Comparison of ENCODE assay signal across 1 cellular context in genomic region chr5:160893180-160893964, GRCh38.
TF ChIP-seq lines count a peak whose summit lies in the region.
"Not testable (repeated sequence)": the region's sequence is repeated elsewhere in the genome, so short reads cannot be mapped to it uniquely, and the experiment has no call there.

No MANE protein-coding gene starts in this region.

TF ChIP-seq in HepG2, 621 proteins besides CTCF, POLR2A, EP300 and RAD21 (continued from another document):
- TF ChIP-seq ARID5B (CRISPR knock-in tag; IDR thresholded peaks at IDR 0.05) (peak; percentile 70), ZNF281 (CRISPR knock-in tag; IDR thresholded peaks at IDR 0.05; ENCODE audit: borderline replicate concordance) (peak; percentile 98), SOX6 (CRISPR knock-in tag; IDR thresholded peaks at IDR 0.05) (peak; percentile 43; the same call in 1 of the 2 replicates), FOXA1 (CRISPR knock-in tag; IDR thresholded peaks at IDR 0.05) (peak; percentile 78), PAXIP1 (CRISPR knock-in tag; conservative IDR thresholded peaks at IDR 0.05) (peak; percentile 59; the same call in 1 of the 2 replicates), FOXP1 (CRISPR knock-in tag; IDR thresholded peaks at IDR 0.05) (0 out of 2 replicates have a peak, but pooled peaks have one; percentile 28), TEAD3 (CRISPR knock-in tag; optimal IDR thresholded peaks at IDR 0.05; ENCODE audit: borderline replicate concordance) (peak; percentile 25), ISL2 (CRISPR knock-in tag; IDR thresholded peaks at IDR 0.05) (0 out of 2 replicates have a peak, but pooled peaks have one; percentile 39), ZMYM4 (CRISPR knock-in tag; IDR thresholded peaks at IDR 0.05) (peak; percentile 68), AHDC1 (CRISPR knock-in tag; IDR thresholded peaks at IDR 0.05; ENCODE audit: borderline replicate concordance) (0 out of 2 replicates have a peak, but pooled peaks have one; percentile 23), BORCS8-MEF2B (CRISPR knock-in tag; IDR thresholded peaks at IDR 0.05) (0 out of 2 replicates have a peak, but pooled peaks have one; percentile 38), TARDBP (CRISPR knock-in tag; IDR thresholded peaks at IDR 0.05) (peak; percentile 55; the same call in 1 of the 2 replicates), FOSL2 (CRISPR knock-in tag; IDR thresholded peaks at IDR 0.05) (0 out of 2 replicates have a peak, but pooled peaks have one; percentile 10), ZNF12 (CRISPR knock-in tag; IDR thresholded peaks at IDR 0.05) (0 out of 2 replicates have a peak, but pooled peaks have one; percentile 32), HNF4G (IDR thresholded peaks at IDR 0.05; ENCODE audit: borderline replicate concordance, low read depth, low read length) (peak; percentile 67; the same call in 1 of the 2 replicates), NR2F6 (CRISPR knock-in tag; IDR thresholded peaks at IDR 0.05) (peak; percentile 15; the same call in 1 of the 2 replicates), SP5 (CRISPR knock-in tag; IDR thresholded peaks at IDR 0.05; ENCODE audit: borderline replicate concordance, low read depth) (peak; percentile 78), SALL1 (CRISPR knock-in tag; IDR thresholded peaks at IDR 0.05) (peak; percentile 34; the same call in 1 of the 2 replicates), NCOA2 (CRISPR knock-in tag; IDR thresholded peaks at IDR 0.05) (peak; percentile 49; the same call in 1 of the 2 replicates), PHF21A (CRISPR knock-in tag; IDR thresholded peaks at IDR 0.05) (peak; percentile 21; the same call in 1 of the 2 replicates), HOXA3 (CRISPR knock-in tag; IDR thresholded peaks at IDR 0.05) (peak; percentile 35; the same call in 1 of the 2 replicates), PATZ1 (CRISPR knock-in tag; IDR thresholded peaks at IDR 0.05) (0 out of 2 replicates have a peak, but pooled peaks have one; percentile 34), ZNF768 (CRISPR knock-in tag; IDR thresholded peaks at IDR 0.05) (peak; percentile 60; the same call in 1 of the 2 replicates), GATAD2A (CRISPR knock-in tag; IDR thresholded peaks at IDR 0.05) (peak; percentile 57; the same call in 1 of the 2 replicates), KDM6A (CRISPR knock-in tag; IDR thresholded peaks at IDR 0.05; ENCODE audit: low read depth) (peak; percentile 69), POGZ (CRISPR knock-in tag; IDR thresholded peaks at IDR 0.05) (0 out of 2 replicates have a peak, but pooled peaks have one; percentile 25)
- not testable (repeated sequence) for TF ChIP-seq SOX6 (IDR thresholded peaks at IDR 0.05); FOXA1 (IDR thresholded peaks at IDR 0.05); FOXP1 (IDR thresholded peaks at IDR 0.05); HNF4G (CRISPR knock-in tag; IDR thresholded peaks at IDR 0.05; ENCODE audit: borderline replicate concordance, low read depth); NR2F6 (IDR thresholded peaks at IDR 0.05)
